In genomic region chrX:31705816-31706215, GRCh38 we compare ENCODE assay signal across 28 cellular contexts.
A peak's percentile ranks its signal among the peaks of the same experiment; 100 is the strongest.
DNase-seq lines count a peak whose midpoint lies in the region; ATAC-seq and TF ChIP-seq lines count a peak whose summit lies in the region.
"Had no signal": no experiment of that assay in that cellular context is flagged by ENCODE, and none has a peak within 500 bp of the region (broad histone marks: within the 10 kb centered on the region; RNA-seq: fewer than 3 reads in every experiment).

No MANE protein-coding gene starts in this region.

- H3K36me3 ChIP-seq in HEK293 (ENCODE audit: control insufficient read depth in 2 of 2, insufficient read depth in 1 of 2, low read length in 2 of 2) = no peaks in the 10 kb centered on the region
- no peaks in the 10 kb centered on the region for H3K36me3 ChIP-seq in SJCRH30
- H3K36me3 ChIP-seq: BE2C; BLaER1; BLaER1 treated with 17β-estradiol and CSF1 and Interleukin-3, amounts not matched to agents 10 nM and 100 nM had no signal

- no peaks in the 10 kb centered on the region for H3K9me3 ChIP-seq in HEK293 (ENCODE audit: control insufficient read depth, insufficient read depth, low read depth, low read length)
- no peaks in the 10 kb centered on the region for H3K9me3 ChIP-seq in SJCRH30 (replicated peaks)
- H3K9me3 ChIP-seq: A549; BE2C; BLaER1; BLaER1 treated with 17β-estradiol and CSF1 and Interleukin-3, amounts not matched to agents 10 nM and 100 nM; Caco-2 had no signal

- H3K27me3 ChIP-seq in SJCRH30 = no peaks in the 10 kb centered on the region
- H3K27me3 ChIP-seq: BE2C had no signal

- H3K27ac ChIP-seq in HEK293 (ENCODE audit: extremely low read depth, low read depth, low read length) (no peak overlapping the region), SJCRH30 (peak overlapping the region; percentile 96)
- H3K27ac ChIP-seq: 22Rv1; A549; BLaER1; BLaER1 treated with 17β-estradiol and CSF1 and Interleukin-3, amounts not matched to agents 10 nM and 100 nM; C4-2B had no signal

- POLR2A ChIA-PET in HEK293 (lab: Yijun Ruan, JAX) = no interaction called here

- no peak overlapping the region for H3K4me3 ChIP-seq in HEK293 (ENCODE audit: low read depth, low read length)
- no peak overlapping the region for H3K4me3 ChIP-seq in SJCRH30
- H3K4me3 ChIP-seq: A549; BLaER1; BLaER1 treated with 17β-estradiol and CSF1 and Interleukin-3, amounts not matched to agents 10 nM and 100 nM had no signal

- ATAC-seq in HG03196 (IDR thresholded peaks at IDR 0.05; ENCODE audit: unreplicated experiment) (no peak), GM21717 (IDR thresholded peaks at IDR 0.05; ENCODE audit: unreplicated experiment) (no peak)
- ATAC-seq: A549; CD8-positive, alpha-beta T cell had no signal

- DNase-seq in SJCRH30 = peak; percentile 51 to 83
- DNase-seq: 8988T; ACHN; AML-193; BE2C; Caco-2; Calu3; CD4-positive, alpha-beta memory T cell; CD4-positive, alpha-beta T cell; CD4-positive, CD25-positive, alpha-beta regulatory T cell; CD8-positive, alpha-beta memory T cell; CD8-positive, alpha-beta T cell; COR-L47; DMS 273 treated with DMSO at 0.1 percent for 48 hours; DMS153; DMS53; DMS79; DMS79 treated with DMSO at 0.1 percent for 48 hours; DND-41; EL had no signal

- H3K4me1 ChIP-seq in HEK293 (ENCODE audit: control insufficient read depth, insufficient read depth, low read length) = no peaks in the 10 kb centered on the region
- peaks cover 36% of the 10 kb centered on the region for H3K4me1 ChIP-seq in SJCRH30
- H3K4me1 ChIP-seq: A549, BE2C, BLaER1, Caco-2 had no signal

- CTCF ChIA-PET in HEK293 (lab: Yijun Ruan, JAX) = interaction anchor here (0.6 kb wide), 1 partner anchor 282 kb away, joined by 3 read pairs; no protein-coding TSS in a partner anchor

- no peak for TF ChIP-seq CTCF in HEK293 (tag by site-specific recombination; IDR thresholded peaks at IDR 0.05)

TF ChIP-seq in HEK293, 187 proteins besides CTCF, POLR2A, EP300 and RAD21:
- TF ChIP-seq TCF7L2 (IDR thresholded peaks at IDR 0.05; ENCODE audit: borderline replicate concordance, low read depth, low read length) (peak; percentile 39), ZNF394 (tag by site-specific recombination; IDR thresholded peaks at IDR 0.05; ENCODE audit: borderline replicate concordance) (no peak)
